ENCODE assay signal across 23 cellular contexts in the genomic region with DNA sequence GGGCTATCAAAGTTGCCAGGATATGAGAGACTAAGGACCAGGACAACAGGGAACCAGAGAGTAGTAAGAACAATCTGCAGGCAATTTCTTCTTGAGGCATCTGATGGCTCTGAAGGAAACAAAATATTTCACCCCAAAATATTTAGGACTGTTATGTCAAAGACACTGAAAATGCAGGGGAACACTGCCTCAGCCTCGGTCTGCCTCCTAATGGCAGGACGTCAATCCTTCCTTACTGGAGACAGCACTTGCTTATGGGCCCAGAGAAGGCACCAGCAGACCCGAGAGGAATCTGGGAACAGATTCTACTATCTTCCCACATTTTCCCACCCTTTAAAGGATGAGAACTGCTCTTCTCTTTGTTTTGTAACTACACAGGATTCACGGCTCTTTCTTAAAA. TPM values are rescaled to one million over a fixed set of nuclear protein-coding genes. Genes with fewer than 3 reads are reported as not detected.
"Had no signal": no experiment of that assay in that cellular context is flagged by ENCODE, and none has a peak within 500 bp of the region (broad histone marks: within the 10 kb centered on the region; RNA-seq: fewer than 3 reads in every experiment).

No MANE protein-coding gene starts in this region.

- H3K4me3 Mint-ChIP-seq: immature natural killer cell; memory B cell; naive B cell; nephron; stimulated activated naive B cell treated with anti-CD40 and anti-IgM and Interleukin-4, amounts not matched to agents 10 μg/mL and 1 μg/mL and 100 μg/mL, for 72 hours; stimulated activated naive CD8-positive, alpha-beta T cell treated with anti-CD3 and anti-CD28 coated beads, Interleukin-15, amount 100 ng/mL, for 72 hours had no signal

- H3K36me3 Mint-ChIP-seq: immature natural killer cell; memory B cell; stimulated activated naive B cell treated with anti-CD40 and anti-IgM and Interleukin-4, amounts not matched to agents 10 μg/mL and 1 μg/mL and 100 μg/mL, for 72 hours had no signal

- ATAC-seq: gastrocnemius medialis; left lung; lower lobe of right lung; stimulated activated naive B cell treated with anti-CD40 and anti-IgM and Interleukin-4, amounts not matched to agents 10 μg/mL and 1 μg/mL and 100 μg/mL, for 72 hours; stimulated activated naive CD8-positive, alpha-beta T cell treated with anti-CD3 and anti-CD28 coated beads, Interleukin-15, amount 100 ng/mL, for 72 hours had no signal

- H3K27ac Mint-ChIP-seq: immature natural killer cell; memory B cell; naive B cell; nephron; stimulated activated naive B cell treated with anti-CD40 and anti-IgM and Interleukin-4, amounts not matched to agents 10 μg/mL and 1 μg/mL and 100 μg/mL, for 72 hours; stimulated activated naive CD8-positive, alpha-beta T cell treated with anti-CD3 and anti-CD28 coated beads, Interleukin-15, amount 100 ng/mL, for 72 hours had no signal

- H3K4me3 ChIP-seq: esophagus muscularis mucosa, gastrocnemius medialis, heart right ventricle, left lung, lower lobe of right lung, ovary, right atrium auricular region, sigmoid colon, skin epidermis, thoracic aorta, transverse colon had no signal

- H3K9me3 ChIP-seq: esophagus muscularis mucosa, gastrocnemius medialis, lower lobe of right lung, neutrophil, ovary, right atrium auricular region, sigmoid colon, transverse colon had no signal

- H3K4me1 ChIP-seq: gastrocnemius medialis, left lung, lower lobe of right lung, right atrium auricular region, transverse colon had no signal

- H3K27me3 ChIP-seq: esophagus muscularis mucosa, gastrocnemius medialis, heart right ventricle, left lung, neutrophil, ovary, right atrium auricular region, sigmoid colon, transverse colon had no signal

- H3K4me1 Mint-ChIP-seq: immature natural killer cell; memory B cell; naive B cell; nephron; stimulated activated naive B cell treated with anti-CD40 and anti-IgM and Interleukin-4, amounts not matched to agents 10 μg/mL and 1 μg/mL and 100 μg/mL, for 72 hours; stimulated activated naive CD8-positive, alpha-beta T cell treated with anti-CD3 and anti-CD28 coated beads, Interleukin-15, amount 100 ng/mL, for 72 hours had no signal

- H3K27ac ChIP-seq: epithelial cell of prostate, esophagus muscularis mucosa, gastrocnemius medialis, left lung, lower lobe of right lung, neutrophil, ovary, skin epidermis, thoracic aorta, transverse colon had no signal

- H3K36me3 ChIP-seq: esophagus muscularis mucosa, gastrocnemius medialis, heart right ventricle, left lung, lower lobe of right lung, neutrophil, ovary, right atrium auricular region, sigmoid colon, thoracic aorta, transverse colon had no signal

- DNase-seq: effector memory CD4-positive, alpha-beta T cell; gastrocnemius medialis; heart right ventricle; immature natural killer cell; left lung; lower lobe of right lung; midbrain; naive B cell; ovary; sigmoid colon; stimulated activated CD4-positive, alpha-beta T cell treated with anti-CD3 and anti-CD28 coated beads, Interleukin-2, amount 100 ng/mL, for 24 hours; stimulated activated CD4-positive, alpha-beta T cell treated with anti-CD3 and anti-CD28 coated beads, Interleukin-4, amount 100 ng/mL, for 4 hours; stimulated activated naive B cell treated with anti-CD40 and anti-IgM and Interleukin-4, amounts not matched to agents 10 μg/mL and 1 μg/mL and 100 μg/mL, for 72 hours; stimulated activated naive CD8-positive, alpha-beta T cell treated with anti-CD3 and anti-CD28 coated beads, Interleukin-15, amount 100 ng/mL, for 72 hours; transverse colon had no signal

RNA-seq across cellular contexts. Expression of a gene that starts 23.3 kb away (rescaled TPM):
- polyA plus RNA-seq: immature natural killer cell had no signal
